In genomic region chr13:24005711-24006281, GRCh38 we compare ENCODE assay signal across 13 cellular contexts.
DNase-seq lines count a peak whose midpoint lies in the region; ATAC-seq and TF ChIP-seq lines count a peak whose summit lies in the region.
"Had no signal": no experiment of that assay in that cellular context is flagged by ENCODE, and none has a peak within 500 bp of the region (broad histone marks: within the 10 kb centered on the region; RNA-seq: fewer than 3 reads in every experiment).

No MANE protein-coding gene starts in this region.

- ATAC-seq in GM19035 (IDR thresholded peaks at IDR 0.05; ENCODE audit: unreplicated experiment) (peak; percentile 56), HG02798 (IDR thresholded peaks at IDR 0.05; ENCODE audit: poor library complexity, unreplicated experiment) (peak; percentile 89), body of pancreas (peak; percentile 47), natural killer cell (no peak)
- ATAC-seq: mucosa of descending colon, PC-3 had no signal

- 13 to 19% methylated on average over 4 of the region's 4 CpGs for WGBS in body of pancreas, 2 donors
- 55 to 82% (median 63%) methylated on average over 4 of the region's 4 CpGs for WGBS in spleen, 5 donors
- 55 to 68% methylated on average over 4 of the region's 4 CpGs for WGBS in sigmoid colon, 2 donors

- TF ChIP-seq POLR2A in body of pancreas (IDR thresholded peaks at IDR 0.05), result no peak
- no peak for TF ChIP-seq POLR2A in spleen (IDR thresholded peaks at IDR 0.05)
- TF ChIP-seq POLR2A in sigmoid colon (IDR thresholded peaks at IDR 0.05), result no peak

- TF ChIP-seq EP300 in sigmoid colon (IDR thresholded peaks at IDR 0.05), result no peak

- H3K4me1 Mint-ChIP-seq in activated T-helper 1 cell treated with anti-CD3 and anti-CD28 coated beads, Interleukin-12 subunit alpha, Interleukin-12 subunit beta, Interleukin-2, Interleukin-4 antibody, amounts not matched to agents 30 ng/mL and 10 ng/mL and 1 ng/mL, durations not matched to agents 14 hours and 24 hours and 36 hours (ENCODE audit: low read depth), result no peaks in the 10 kb centered on the region
- H3K4me1 Mint-ChIP-seq in natural killer cell (no peaks in the 10 kb centered on the region), HFFc6 (ENCODE audit: low read depth) (peaks cover 26% of the 10 kb centered on the region; the same call in 1 of the 2 replicates)

- H3K4me3 Mint-ChIP-seq in activated T-helper 1 cell treated with anti-CD3 and anti-CD28 coated beads, Interleukin-12 subunit alpha, Interleukin-12 subunit beta, Interleukin-2, Interleukin-4 antibody, amounts not matched to agents 30 ng/mL and 10 ng/mL and 1 ng/mL, durations not matched to agents 14 hours and 24 hours and 36 hours, result no peak overlapping the region
- H3K4me3 Mint-ChIP-seq in natural killer cell (no peak overlapping the region), HFFc6 (no peak overlapping the region)

- H3K36me3 Mint-ChIP-seq in activated T-helper 1 cell treated with anti-CD3 and anti-CD28 coated beads, Interleukin-12 subunit alpha, Interleukin-12 subunit beta, Interleukin-2, Interleukin-4 antibody, amounts not matched to agents 30 ng/mL and 10 ng/mL and 1 ng/mL, durations not matched to agents 14 hours and 24 hours and 36 hours (ENCODE audit: low read depth), result no peaks in the 10 kb centered on the region
- H3K36me3 Mint-ChIP-seq in natural killer cell, result no peaks in the 10 kb centered on the region
- H3K36me3 Mint-ChIP-seq in HFFc6 (ENCODE audit: low read depth), result no peaks in the 10 kb centered on the region

- H3K27ac ChIP-seq in body of pancreas (no peak overlapping the region), spleen (peak overlapping the region in 5 of 8 donors; percentile 8 to 70 (median 50)), sigmoid colon (no peak overlapping the region)
- H3K27ac ChIP-seq: stomach had no signal

- DNase-seq in body of pancreas, result no peak
- no peak for DNase-seq in spleen
- DNase-seq in sigmoid colon, result no peak
- no peak for DNase-seq in activated T-helper 1 cell treated with anti-CD3 and anti-CD28 coated beads, Interleukin-12 subunit alpha, Interleukin-12 subunit beta, Interleukin-2, Interleukin-4 antibody, amounts not matched to agents 30 ng/mL and 10 ng/mL and 1 ng/mL, durations not matched to agents 14 hours and 24 hours and 36 hours (ENCODE audit: low spot score)
- no peak for DNase-seq in natural killer cell
- DNase-seq in HFFc6, result no peak
- DNase-seq: dermis blood vessel endothelial cell, mucosa of descending colon, NCI-H2081 treated with DMSO at 0.1 percent for 48 hours, PC-3, stomach had no signal

- H3K9me3 ChIP-seq in body of pancreas (no peaks in the 10 kb centered on the region), spleen (no peaks in the 10 kb centered on the region), sigmoid colon (no peaks in the 10 kb centered on the region)
- H3K9me3 ChIP-seq: mucosa of descending colon, stomach had no signal

- no peak overlapping the region for H3K27ac Mint-ChIP-seq in activated T-helper 1 cell treated with anti-CD3 and anti-CD28 coated beads, Interleukin-12 subunit alpha, Interleukin-12 subunit beta, Interleukin-2, Interleukin-4 antibody, amounts not matched to agents 30 ng/mL and 10 ng/mL and 1 ng/mL, durations not matched to agents 14 hours and 24 hours and 36 hours
- H3K27ac Mint-ChIP-seq in natural killer cell (no peak overlapping the region), HFFc6 (no peak overlapping the region)

- intact Hi-C loops in body of pancreas (cut with DNase I) (no loop called here), spleen (cut with DNase I; ENCODE audit: low total_unique reads) (no loop called here), sigmoid colon (cut with DNase I) (no loop called here), natural killer cell (cut with micrococcal nuclease) (no loop called here)
- intact Hi-C loops in activated T-helper 1 cell treated with anti-CD3 and anti-CD28 coated beads, Interleukin-12 subunit alpha, Interleukin-12 subunit beta, Interleukin-2, Interleukin-4 antibody, amounts not matched to agents 30 ng/mL and 10 ng/mL and 1 ng/mL, durations not matched to agents 14 hours and 24 hours and 36 hours (cut with micrococcal nuclease), result no loop called here

- H3K4me3 ChIP-seq in body of pancreas (no peak overlapping the region), spleen (no peak overlapping the region), sigmoid colon (no peak overlapping the region)
- H3K4me3 ChIP-seq: mucosa of descending colon, stomach had no signal

- peaks cover 22% of the 10 kb centered on the region for H3K27me3 Mint-ChIP-seq in activated T-helper 1 cell treated with anti-CD3 and anti-CD28 coated beads, Interleukin-12 subunit alpha, Interleukin-12 subunit beta, Interleukin-2, Interleukin-4 antibody, amounts not matched to agents 30 ng/mL and 10 ng/mL and 1 ng/mL, durations not matched to agents 14 hours and 24 hours and 36 hours (ENCODE audit: insufficient read depth)
- H3K27me3 Mint-ChIP-seq in natural killer cell (ENCODE audit: low read depth in 2 of 2) (peaks cover 0 to 15% of the 10 kb centered on the region in 2 donors), HFFc6 (ENCODE audit: insufficient read depth) (peaks cover 4% of the 10 kb centered on the region)

- H3K36me3 ChIP-seq in body of pancreas (replicated peaks in 1 of 2; ENCODE audit: insufficient read depth in 1 of 2, low read depth in 2 of 2), result no peaks in the 10 kb centered on the region
- H3K36me3 ChIP-seq in spleen, result no peaks in the 10 kb centered on the region
- H3K36me3 ChIP-seq in sigmoid colon, result no peaks in the 10 kb centered on the region
- H3K36me3 ChIP-seq: stomach had no signal

- peaks cover 9% of the 10 kb centered on the region for H3K4me1 ChIP-seq in body of pancreas
- peaks cover 4 to 27% (median 14%) of the 10 kb centered on the region in 6 donors for H3K4me1 ChIP-seq in spleen
- peaks cover 0 to 7% (median 6%) of the 10 kb centered on the region in 4 donors for H3K4me1 ChIP-seq in sigmoid colon

- H3K9me3 Mint-ChIP-seq in activated T-helper 1 cell treated with anti-CD3 and anti-CD28 coated beads, Interleukin-12 subunit alpha, Interleukin-12 subunit beta, Interleukin-2, Interleukin-4 antibody, amounts not matched to agents 30 ng/mL and 10 ng/mL and 1 ng/mL, durations not matched to agents 14 hours and 24 hours and 36 hours, result no peaks in the 10 kb centered on the region
- no peaks in the 10 kb centered on the region for H3K9me3 Mint-ChIP-seq in natural killer cell
- no peaks in the 10 kb centered on the region for H3K9me3 Mint-ChIP-seq in HFFc6

- H3K27me3 ChIP-seq in body of pancreas, result no peaks in the 10 kb centered on the region
- H3K27me3 ChIP-seq in spleen (replicated peaks in 1 of 7), result no peaks in the 10 kb centered on the region
- H3K27me3 ChIP-seq in sigmoid colon, result no peaks in the 10 kb centered on the region

- TF ChIP-seq CTCF in body of pancreas (IDR thresholded peaks at IDR 0.05) (no peak), spleen (IDR thresholded peaks at IDR 0.05 in 8 of 11, conservative IDR thresholded peaks at IDR 0.05 in 3 of 11) (no peak), sigmoid colon (IDR thresholded peaks at IDR 0.05) (no peak), natural killer cell (IDR thresholded peaks at IDR 0.05) (no peak), HFFc6 (IDR thresholded peaks at IDR 0.05) (no peak)

Comparison
In these comparisons a context has a peak if more than half of its experiments do, and no peak if none do; other contexts are left out.
1. ATAC-seq: peak in GM19035 (single experiment), HG02798 (single experiment) and body of pancreas (single experiment); none in natural killer cell (0 of 3).
2. H3K27ac ChIP-seq: peak in spleen (5 of 8); none in body of pancreas (0 of 4) and sigmoid colon (0 of 4).